In the genomic region with DNA sequence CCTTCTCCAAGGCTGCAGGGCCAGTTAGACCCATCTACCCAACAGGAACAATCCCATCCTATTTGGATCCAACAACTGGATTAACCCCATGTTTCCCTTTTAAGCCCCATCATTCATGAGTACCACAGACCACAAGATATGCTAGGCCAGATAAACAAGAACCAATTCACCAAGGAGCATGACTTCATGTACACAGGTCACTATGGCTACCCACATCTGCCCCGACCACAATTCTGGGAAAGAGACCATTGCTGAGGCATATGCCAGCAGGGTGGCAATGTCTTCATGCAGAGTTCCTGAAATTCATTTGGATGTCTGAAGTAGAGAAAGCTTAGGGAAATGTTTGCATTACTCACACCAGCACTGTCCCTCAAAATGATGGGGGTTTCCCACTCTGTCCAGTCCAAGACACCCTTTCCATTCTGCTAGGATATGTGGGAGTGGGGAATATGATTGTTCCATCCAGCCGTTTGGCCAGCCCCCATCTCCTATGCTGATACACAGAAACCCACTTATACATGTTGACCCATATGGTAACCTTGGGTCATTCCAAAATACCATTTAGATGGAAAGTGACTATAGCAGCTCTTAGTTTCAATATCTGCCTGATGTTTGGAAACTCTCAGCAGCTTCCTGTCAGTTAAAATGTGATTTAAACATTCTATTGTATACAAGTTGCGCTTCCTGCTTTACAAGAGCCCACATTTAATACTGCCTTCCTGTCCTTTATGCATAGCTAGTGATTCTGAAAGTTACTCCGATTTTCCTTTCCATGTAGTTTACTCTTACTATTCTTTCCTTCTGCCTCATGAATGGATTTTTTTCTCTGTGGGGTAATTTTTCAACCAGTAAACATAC, we compare ENCODE assay signal across 10 cellular contexts.
DNase-seq lines count a peak whose midpoint lies in the region; ATAC-seq and TF ChIP-seq lines count a peak whose summit lies in the region.
"Had no signal": no experiment of that assay in that cellular context is flagged by ENCODE, and none has a peak within 500 bp of the region (broad histone marks: within the 10 kb centered on the region; RNA-seq: fewer than 3 reads in every experiment).

No MANE protein-coding gene starts in this region.

- H3K4me3 ChIP-seq in astrocyte of the spinal cord (ENCODE audit: low read depth, low read length), result no peak overlapping the region
- H3K4me3 ChIP-seq: right atrium auricular region had no signal

- in situ Hi-C loops in astrocyte of the spinal cord (cut with HindIII; ENCODE audit: low sequenced_read_pairs), result no loop called here

- no peak for ATAC-seq in HG03457 (IDR thresholded peaks at IDR 0.05; ENCODE audit: unreplicated experiment)
- ATAC-seq in HG03196 (IDR thresholded peaks at IDR 0.05; ENCODE audit: unreplicated experiment), result no peak
- no peak for ATAC-seq in left ventricle myocardium superior

- H3K4me1 Mint-ChIP-seq in activated naive CD4-positive, alpha-beta T cell treated with anti-CD3 and anti-CD28 coated beads for 36 hours (ENCODE audit: low read depth), result peaks cover 13% of the 10 kb centered on the region

- no peak for DNase-seq in activated naive CD4-positive, alpha-beta T cell treated with anti-CD3 and anti-CD28 coated beads for 36 hours
- no peak for DNase-seq in activated naive CD4-positive, alpha-beta T cell (lab: John Stamatoyannopoulos, UW)
- DNase-seq in MV-4-11 (lab: John Stamatoyannopoulos, UW), result peak; percentile 73
- DNase-seq in astrocyte of the spinal cord (ENCODE audit: low read depth, low spot score), result peak; percentile 33
- DNase-seq in left ventricle myocardium superior, result no peak
- no peak for DNase-seq in hepatic stellate cell (ENCODE audit: low spot score)
- DNase-seq: NCI-H1694 had no signal

- no peak overlapping the region for H3K4me3 Mint-ChIP-seq in activated naive CD4-positive, alpha-beta T cell treated with anti-CD3 and anti-CD28 coated beads for 36 hours

- H3K9me3 Mint-ChIP-seq in activated naive CD4-positive, alpha-beta T cell treated with anti-CD3 and anti-CD28 coated beads for 36 hours, result peaks cover 3% of the 10 kb centered on the region

- TF ChIP-seq CTCF in astrocyte of the spinal cord (IDR thresholded peaks at IDR 0.05; ENCODE audit: low read depth, low read length), result no peak

- CTCF ChIA-PET in activated naive CD4-positive, alpha-beta T cell treated with anti-CD3 and anti-CD28 coated beads for 36 hours (lab: Charles Lee), result no interaction called here

- H3K27ac Mint-ChIP-seq in activated naive CD4-positive, alpha-beta T cell treated with anti-CD3 and anti-CD28 coated beads for 36 hours, result peak overlapping the region; percentile 83

- H3K36me3 Mint-ChIP-seq in activated naive CD4-positive, alpha-beta T cell treated with anti-CD3 and anti-CD28 coated beads for 36 hours (ENCODE audit: low read depth), result peaks cover 3% of the 10 kb centered on the region

- H3K27me3 Mint-ChIP-seq in activated naive CD4-positive, alpha-beta T cell treated with anti-CD3 and anti-CD28 coated beads for 36 hours (ENCODE audit: low read depth), result no peaks in the 10 kb centered on the region

- intact Hi-C loops in activated naive CD4-positive, alpha-beta T cell treated with anti-CD3 and anti-CD28 coated beads for 36 hours (cut with micrococcal nuclease), result loop anchor here (5.0 kb wide), 1 partner anchor 128 kb away; the partner anchor contains the start of gene AMMECR1
- intact Hi-C loops in left ventricle myocardium superior (cut with micrococcal nuclease), result no loop called here

Comparison
In these comparisons a context has a peak if more than half of its experiments do, and no peak if none do; other contexts are left out.
1. DNase-seq: peak in MV-4-11 (single experiment) and astrocyte of the spinal cord (single experiment); none in activated naive CD4-positive, alpha-beta T cell treated with anti-CD3 and anti-CD28 coated beads for 36 hours (single experiment), activated naive CD4-positive, alpha-beta T cell (0 of 4), left ventricle myocardium superior (single experiment) and hepatic stellate cell (single experiment).